27 cellular contexts compared by ENCODE assay signal in the genomic region with DNA sequence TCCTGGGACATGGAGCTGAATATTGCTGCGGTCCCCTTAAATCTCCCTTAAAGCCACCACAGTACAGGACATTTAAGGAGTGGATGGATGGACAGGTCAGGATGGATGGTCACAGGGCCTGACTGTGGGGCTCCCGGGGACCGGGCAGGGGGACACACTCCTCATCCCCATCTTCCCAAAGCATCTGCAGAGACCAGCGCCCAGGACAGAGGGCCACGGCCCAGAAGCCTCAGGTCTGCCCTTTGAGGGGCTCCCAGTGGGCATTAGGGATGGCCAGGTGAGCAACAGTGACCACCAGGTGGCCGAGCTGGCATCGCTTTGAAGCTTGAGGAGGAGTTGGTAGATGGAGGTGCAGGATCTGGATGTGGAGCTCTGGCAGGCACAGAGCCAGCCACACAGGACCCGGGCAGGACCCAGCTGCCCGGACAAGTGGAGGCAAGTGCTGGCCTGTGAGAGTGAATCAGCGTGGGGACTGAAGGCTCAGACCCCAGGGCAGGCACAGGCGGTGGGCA.
"Had no signal": no experiment of that assay in that cellular context is flagged by ENCODE, and none has a peak within 500 bp of the region (broad histone marks: within the 10 kb centered on the region; RNA-seq: fewer than 3 reads in every experiment).

No MANE protein-coding gene starts in this region.

- DNase-seq: activated B cell treated with CpG ODN at 0.5 μM for 24 hours; activated CD4-positive, alpha-beta T cell treated with anti-CD3 and anti-CD28 coated beads for 36 hours; activated CD4-positive, alpha-beta T cell treated with anti-CD3 and anti-CD28 coated beads, Interleukin-2, amount 50 U/mL, for 4 hours; activated CD8-positive, alpha-beta memory T cell treated with anti-CD3 and anti-CD28 coated beads, Interleukin-2, amount 50 U/mL, for 48 hours; activated naive CD4-positive, alpha-beta T cell; activated T-cell treated with anti-CD3 and anti-CD28 coated beads, Interleukin-2, amount 50 U/mL, for 4 hours; adrenal gland; brain microvascular endothelial cell; central memory CD4-positive, alpha-beta T cell; dermis blood vessel endothelial cell; effector memory CD4-positive, alpha-beta T cell; kidney glomerular epithelial cell; natural killer cell; ovary; stimulated activated CD4-positive, alpha-beta T cell treated with anti-CD3 and anti-CD28 coated beads, Interleukin-1b, Interleukin-23, amount 100 ng/mL, for 48 hours; stimulated activated naive CD8-positive, alpha-beta T cell treated with anti-CD3 and anti-CD28 coated beads, Interleukin-15, amount 100 ng/mL, for 72 hours; T-cell; T-helper 9 cell; tibial artery had no signal

- H3K27me3 Mint-ChIP-seq: activated CD4-positive, alpha-beta T cell treated with anti-CD3 and anti-CD28 coated beads for 36 hours had no signal

- H3K4me3 Mint-ChIP-seq: activated B cell treated with CpG ODN at 0.5 μM for 24 hours; activated CD4-positive, alpha-beta T cell treated with anti-CD3 and anti-CD28 coated beads for 36 hours; activated naive CD8-positive, alpha-beta T cell; activated T-cell treated with anti-CD3 and anti-CD28 coated beads, Interleukin-2, amount 50 U/mL, for 4 hours; mesothelial cell of epicardium; natural killer cell; stimulated activated effector memory CD8-positive, alpha-beta T cell treated with anti-CD3 and anti-CD28 coated beads, Interleukin-12 subunit alpha, Interleukin-12 subunit beta, amount 100 ng/mL, for 72 hours; stimulated activated naive CD8-positive, alpha-beta T cell treated with anti-CD3 and anti-CD28 coated beads, Interleukin-15, amount 100 ng/mL, for 72 hours; T-cell had no signal

- H3K9me3 Mint-ChIP-seq: activated B cell treated with CpG ODN at 0.5 μM for 24 hours; activated T-cell treated with anti-CD3 and anti-CD28 coated beads, Interleukin-2, amount 50 U/mL, for 4 hours; activated T-helper 2 cell treated with anti-CD3 and anti-CD28 coated beads, Interferon-gamma antibody, Interleukin-2, Interleukin-4, amounts not matched to agents 10 μg/mL and 5 μg/mL and 100 μg/mL, durations not matched to agents 14 hours and 24 hours and 36 hours; mesothelial cell of epicardium; natural killer cell; stimulated activated effector memory CD8-positive, alpha-beta T cell treated with anti-CD3 and anti-CD28 coated beads, Interleukin-12 subunit alpha, Interleukin-12 subunit beta, amount 100 ng/mL, for 72 hours; stimulated activated naive CD8-positive, alpha-beta T cell treated with anti-CD3 and anti-CD28 coated beads, Interleukin-15, amount 100 ng/mL, for 72 hours; T-cell had no signal

- ATAC-seq: activated CD4-positive, alpha-beta T cell treated with anti-CD3 and anti-CD28 coated beads for 36 hours; activated T-cell treated with anti-CD3 and anti-CD28 coated beads, Interleukin-2, amount 50 U/mL, for 4 hours; left lung; natural killer cell; stimulated activated effector memory CD8-positive, alpha-beta T cell treated with anti-CD3 and anti-CD28 coated beads, Interleukin-12 subunit alpha, Interleukin-12 subunit beta, amount 100 ng/mL, for 72 hours; stimulated activated naive CD8-positive, alpha-beta T cell treated with anti-CD3 and anti-CD28 coated beads, Interleukin-15, amount 100 ng/mL, for 72 hours; T-cell had no signal

- H3K36me3 Mint-ChIP-seq: activated naive CD8-positive, alpha-beta T cell; mesothelial cell of epicardium; natural killer cell; stimulated activated effector memory CD8-positive, alpha-beta T cell treated with anti-CD3 and anti-CD28 coated beads, Interleukin-12 subunit alpha, Interleukin-12 subunit beta, amount 100 ng/mL, for 72 hours had no signal

- H3K4me1 Mint-ChIP-seq: activated B cell treated with CpG ODN at 0.5 μM for 24 hours; activated CD4-positive, alpha-beta T cell treated with anti-CD3 and anti-CD28 coated beads for 36 hours; natural killer cell; stimulated activated effector memory CD8-positive, alpha-beta T cell treated with anti-CD3 and anti-CD28 coated beads, Interleukin-12 subunit alpha, Interleukin-12 subunit beta, amount 100 ng/mL, for 72 hours; stimulated activated naive CD8-positive, alpha-beta T cell treated with anti-CD3 and anti-CD28 coated beads, Interleukin-15, amount 100 ng/mL, for 72 hours; T-cell had no signal

- H3K27ac Mint-ChIP-seq: activated B cell treated with CpG ODN at 0.5 μM for 24 hours; activated CD4-positive, alpha-beta T cell treated with anti-CD3 and anti-CD28 coated beads for 36 hours; activated naive CD8-positive, alpha-beta T cell; activated T-helper 2 cell treated with anti-CD3 and anti-CD28 coated beads, Interferon-gamma antibody, Interleukin-2, Interleukin-4, amounts not matched to agents 10 μg/mL and 5 μg/mL and 100 μg/mL, durations not matched to agents 14 hours and 24 hours and 36 hours; mesothelial cell of epicardium; natural killer cell; stimulated activated effector memory CD8-positive, alpha-beta T cell treated with anti-CD3 and anti-CD28 coated beads, Interleukin-12 subunit alpha, Interleukin-12 subunit beta, amount 100 ng/mL, for 72 hours; stimulated activated naive CD8-positive, alpha-beta T cell treated with anti-CD3 and anti-CD28 coated beads, Interleukin-15, amount 100 ng/mL, for 72 hours; T-cell had no signal

- H3K4me1 ChIP-seq: adrenal gland, ascending aorta, left lung, prostate gland, right atrium auricular region, tibial artery had no signal

- H3K27me3 ChIP-seq: adrenal gland, ascending aorta, ovary, right atrium auricular region, tibial artery had no signal

- H3K4me3 ChIP-seq: adrenal gland, ascending aorta, left lung, ovary, prostate gland, right atrium auricular region, tibial artery had no signal

- H3K36me3 ChIP-seq: adrenal gland, brain microvascular endothelial cell, left lung, ovary, prostate gland, right atrium auricular region, tibial artery had no signal

- H3K27ac ChIP-seq: adrenal gland, ascending aorta, brain microvascular endothelial cell, left lung, ovary, prostate gland, right atrium auricular region, tibial artery had no signal

- H3K9me3 ChIP-seq: adrenal gland, ascending aorta, left lung, ovary, prostate gland, right atrium auricular region, tibial artery had no signal
